ENCODE assay signal across 1 cellular context in the genomic region with DNA sequence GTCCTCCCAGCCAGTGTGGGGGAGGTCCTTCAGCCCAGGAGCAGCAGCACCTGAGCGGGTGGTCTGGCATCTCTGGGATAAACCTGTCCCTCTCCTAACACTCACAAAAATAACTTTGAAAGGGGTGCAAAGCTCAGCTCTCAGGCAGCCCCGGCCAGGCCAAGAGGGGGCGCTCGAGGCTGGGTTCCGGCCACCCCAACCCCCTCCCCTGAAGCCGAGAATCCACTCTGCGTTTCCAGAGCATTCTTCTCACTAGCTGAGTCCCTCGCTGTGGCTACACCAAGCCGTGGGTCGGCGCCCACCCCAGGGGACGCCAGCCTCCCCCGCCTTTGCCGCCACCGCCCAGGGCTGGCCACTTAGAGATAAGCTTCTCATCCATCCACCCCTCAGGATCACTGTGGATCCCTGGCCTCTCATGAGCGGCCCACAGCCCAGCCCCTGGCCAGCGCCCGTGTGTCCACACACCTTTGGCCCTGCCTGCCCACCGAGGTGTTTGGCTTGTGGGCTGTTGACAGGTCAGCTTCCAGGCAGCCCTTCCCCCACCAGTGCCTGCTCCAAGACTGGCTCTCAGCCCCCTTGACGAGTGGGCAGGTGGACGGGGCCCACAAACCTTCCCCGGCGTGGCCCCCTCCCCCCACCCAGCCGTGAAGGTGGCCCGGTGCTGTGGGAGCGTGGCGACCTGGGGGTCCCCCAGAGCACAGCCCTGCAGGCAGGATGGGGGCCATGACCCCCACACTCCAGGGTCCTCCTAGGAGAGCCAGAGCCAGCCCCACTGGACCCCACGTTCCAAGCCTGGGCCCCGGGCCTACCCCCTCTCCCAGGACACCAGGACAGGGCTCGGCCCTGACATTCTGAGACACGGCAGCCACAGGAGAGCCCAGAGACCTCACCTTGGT.
A peak's percentile ranks its signal among the peaks of the same experiment; 100 is the strongest.
TF ChIP-seq lines count a peak whose summit lies in the region.

No MANE protein-coding gene starts in this region.

TF ChIP-seq in K562, 482 proteins besides CTCF, POLR2A, EP300 and RAD21 (continued from another document and continues in another):
- TF ChIP-seq, protein P1, sequence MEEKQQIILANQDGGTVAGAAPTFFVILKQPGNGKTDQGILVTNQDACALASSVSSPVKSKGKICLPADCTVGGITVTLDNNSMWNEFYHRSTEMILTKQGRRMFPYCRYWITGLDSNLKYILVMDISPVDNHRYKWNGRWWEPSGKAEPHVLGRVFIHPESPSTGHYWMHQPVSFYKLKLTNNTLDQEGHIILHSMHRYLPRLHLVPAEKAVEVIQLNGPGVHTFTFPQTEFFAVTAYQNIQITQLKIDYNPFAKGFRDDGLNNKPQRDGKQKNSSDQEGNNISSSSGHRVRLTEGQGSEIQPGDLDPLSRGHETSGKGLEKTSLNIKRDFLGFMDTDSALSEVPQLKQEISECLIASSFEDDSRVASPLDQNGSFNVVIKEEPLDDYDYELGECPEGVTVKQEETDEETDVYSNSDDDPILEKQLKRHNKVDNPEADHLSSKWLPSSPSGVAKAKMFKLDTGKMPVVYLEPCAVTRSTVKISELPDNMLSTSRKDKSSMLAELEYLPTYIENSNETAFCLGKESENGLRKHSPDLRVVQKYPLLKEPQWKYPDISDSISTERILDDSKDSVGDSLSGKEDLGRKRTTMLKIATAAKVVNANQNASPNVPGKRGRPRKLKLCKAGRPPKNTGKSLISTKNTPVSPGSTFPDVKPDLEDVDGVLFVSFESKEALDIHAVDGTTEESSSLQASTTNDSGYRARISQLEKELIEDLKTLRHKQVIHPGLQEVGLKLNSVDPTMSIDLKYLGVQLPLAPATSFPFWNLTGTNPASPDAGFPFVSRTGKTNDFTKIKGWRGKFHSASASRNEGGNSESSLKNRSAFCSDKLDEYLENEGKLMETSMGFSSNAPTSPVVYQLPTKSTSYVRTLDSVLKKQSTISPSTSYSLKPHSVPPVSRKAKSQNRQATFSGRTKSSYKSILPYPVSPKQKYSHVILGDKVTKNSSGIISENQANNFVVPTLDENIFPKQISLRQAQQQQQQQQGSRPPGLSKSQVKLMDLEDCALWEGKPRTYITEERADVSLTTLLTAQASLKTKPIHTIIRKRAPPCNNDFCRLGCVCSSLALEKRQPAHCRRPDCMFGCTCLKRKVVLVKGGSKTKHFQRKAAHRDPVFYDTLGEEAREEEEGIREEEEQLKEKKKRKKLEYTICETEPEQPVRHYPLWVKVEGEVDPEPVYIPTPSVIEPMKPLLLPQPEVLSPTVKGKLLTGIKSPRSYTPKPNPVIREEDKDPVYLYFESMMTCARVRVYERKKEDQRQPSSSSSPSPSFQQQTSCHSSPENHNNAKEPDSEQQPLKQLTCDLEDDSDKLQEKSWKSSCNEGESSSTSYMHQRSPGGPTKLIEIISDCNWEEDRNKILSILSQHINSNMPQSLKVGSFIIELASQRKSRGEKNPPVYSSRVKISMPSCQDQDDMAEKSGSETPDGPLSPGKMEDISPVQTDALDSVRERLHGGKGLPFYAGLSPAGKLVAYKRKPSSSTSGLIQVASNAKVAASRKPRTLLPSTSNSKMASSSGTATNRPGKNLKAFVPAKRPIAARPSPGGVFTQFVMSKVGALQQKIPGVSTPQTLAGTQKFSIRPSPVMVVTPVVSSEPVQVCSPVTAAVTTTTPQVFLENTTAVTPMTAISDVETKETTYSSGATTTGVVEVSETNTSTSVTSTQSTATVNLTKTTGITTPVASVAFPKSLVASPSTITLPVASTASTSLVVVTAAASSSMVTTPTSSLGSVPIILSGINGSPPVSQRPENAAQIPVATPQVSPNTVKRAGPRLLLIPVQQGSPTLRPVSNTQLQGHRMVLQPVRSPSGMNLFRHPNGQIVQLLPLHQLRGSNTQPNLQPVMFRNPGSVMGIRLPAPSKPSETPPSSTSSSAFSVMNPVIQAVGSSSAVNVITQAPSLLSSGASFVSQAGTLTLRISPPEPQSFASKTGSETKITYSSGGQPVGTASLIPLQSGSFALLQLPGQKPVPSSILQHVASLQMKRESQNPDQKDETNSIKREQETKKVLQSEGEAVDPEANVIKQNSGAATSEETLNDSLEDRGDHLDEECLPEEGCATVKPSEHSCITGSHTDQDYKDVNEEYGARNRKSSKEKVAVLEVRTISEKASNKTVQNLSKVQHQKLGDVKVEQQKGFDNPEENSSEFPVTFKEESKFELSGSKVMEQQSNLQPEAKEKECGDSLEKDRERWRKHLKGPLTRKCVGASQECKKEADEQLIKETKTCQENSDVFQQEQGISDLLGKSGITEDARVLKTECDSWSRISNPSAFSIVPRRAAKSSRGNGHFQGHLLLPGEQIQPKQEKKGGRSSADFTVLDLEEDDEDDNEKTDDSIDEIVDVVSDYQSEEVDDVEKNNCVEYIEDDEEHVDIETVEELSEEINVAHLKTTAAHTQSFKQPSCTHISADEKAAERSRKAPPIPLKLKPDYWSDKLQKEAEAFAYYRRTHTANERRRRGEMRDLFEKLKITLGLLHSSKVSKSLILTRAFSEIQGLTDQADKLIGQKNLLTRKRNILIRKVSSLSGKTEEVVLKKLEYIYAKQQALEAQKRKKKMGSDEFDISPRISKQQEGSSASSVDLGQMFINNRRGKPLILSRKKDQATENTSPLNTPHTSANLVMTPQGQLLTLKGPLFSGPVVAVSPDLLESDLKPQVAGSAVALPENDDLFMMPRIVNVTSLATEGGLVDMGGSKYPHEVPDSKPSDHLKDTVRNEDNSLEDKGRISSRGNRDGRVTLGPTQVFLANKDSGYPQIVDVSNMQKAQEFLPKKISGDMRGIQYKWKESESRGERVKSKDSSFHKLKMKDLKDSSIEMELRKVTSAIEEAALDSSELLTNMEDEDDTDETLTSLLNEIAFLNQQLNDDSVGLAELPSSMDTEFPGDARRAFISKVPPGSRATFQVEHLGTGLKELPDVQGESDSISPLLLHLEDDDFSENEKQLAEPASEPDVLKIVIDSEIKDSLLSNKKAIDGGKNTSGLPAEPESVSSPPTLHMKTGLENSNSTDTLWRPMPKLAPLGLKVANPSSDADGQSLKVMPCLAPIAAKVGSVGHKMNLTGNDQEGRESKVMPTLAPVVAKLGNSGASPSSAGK (IDR thresholded peaks at IDR 0.05) = no peak
- TF ChIP-seq FOS (IDR thresholded peaks at IDR 0.05; ENCODE audit: extremely low read depth, insufficient read length) (no peak), TEAD2 (tag; IDR thresholded peaks at IDR 0.05) (no peak; the same call in 1 of the 2 replicates), MEF2D (tag; conservative IDR thresholded peaks at IDR 0.05; ENCODE audit: low read depth) (no peak), SMARCE1 (IDR thresholded peaks at IDR 0.05) (peak; percentile 73; the same call in 1 of the 2 replicates), NCOA6 (IDR thresholded peaks at IDR 0.05) (no peak), CHD2 (IDR thresholded peaks at IDR 0.05; ENCODE audit: low read depth, low read length) (no peak), TAF1 (IDR thresholded peaks at IDR 0.05; ENCODE audit: control insufficient read depth, extremely low read depth, insufficient read depth, low read length, severe bottlenecking) (peak; percentile 42), EWSR1 (IDR thresholded peaks at IDR 0.05; ENCODE audit: borderline replicate concordance, low read depth, partially characterized antibody) (no peak), NFYB (IDR thresholded peaks at IDR 0.05; ENCODE audit: extremely low read depth, insufficient read length) (no peak), PTTG1 (tag; IDR thresholded peaks at IDR 0.05; ENCODE audit: low read depth) (no peak), MCM7 (IDR thresholded peaks at IDR 0.05) (no peak), RCOR1 (IDR thresholded peaks at IDR 0.05; ENCODE audit: borderline replicate concordance in 1 of 2, low read depth in 2 of 2, low read length in 2 of 2) (peak in 1 of 2 experiments; percentile 8; a peak in 1 of 4 replicates), ZNF121 (CRISPR knock-in tag; conservative IDR thresholded peaks at IDR 0.05) (no peak), XRCC4 (IDR thresholded peaks at IDR 0.05; ENCODE audit: extremely low read depth, insufficient read depth, insufficient read length) (no peak), POLR3G (IDR thresholded peaks at IDR 0.05; ENCODE audit: extremely low read depth, insufficient read length, insufficient replicate concordance) (no peak), SMARCC2 (IDR thresholded peaks at IDR 0.05; ENCODE audit: low read depth) (peak; percentile 73; the same call in 1 of the 2 replicates), RBM25 (IDR thresholded peaks at IDR 0.05; ENCODE audit: low read depth, low read length, severe bottlenecking) (no peak), NR2C1 (IDR thresholded peaks at IDR 0.05) (no peak), NR2C1 (tag; IDR thresholded peaks at IDR 0.05) (no peak)
- TF ChIP-seq, protein P2, sequence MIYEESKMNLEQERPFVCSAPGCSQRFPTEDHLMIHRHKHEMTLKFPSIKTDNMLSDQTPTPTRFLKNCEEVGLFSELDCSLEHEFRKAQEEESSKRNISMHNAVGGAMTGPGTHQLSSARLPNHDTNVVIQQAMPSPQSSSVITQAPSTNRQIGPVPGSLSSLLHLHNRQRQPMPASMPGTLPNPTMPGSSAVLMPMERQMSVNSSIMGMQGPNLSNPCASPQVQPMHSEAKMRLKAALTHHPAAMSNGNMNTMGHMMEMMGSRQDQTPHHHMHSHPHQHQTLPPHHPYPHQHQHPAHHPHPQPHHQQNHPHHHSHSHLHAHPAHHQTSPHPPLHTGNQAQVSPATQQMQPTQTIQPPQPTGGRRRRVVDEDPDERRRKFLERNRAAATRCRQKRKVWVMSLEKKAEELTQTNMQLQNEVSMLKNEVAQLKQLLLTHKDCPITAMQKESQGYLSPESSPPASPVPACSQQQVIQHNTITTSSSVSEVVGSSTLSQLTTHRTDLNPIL (CRISPR knock-in tag; IDR thresholded peaks at IDR 0.05) = no peak
- TF ChIP-seq, protein P3, sequence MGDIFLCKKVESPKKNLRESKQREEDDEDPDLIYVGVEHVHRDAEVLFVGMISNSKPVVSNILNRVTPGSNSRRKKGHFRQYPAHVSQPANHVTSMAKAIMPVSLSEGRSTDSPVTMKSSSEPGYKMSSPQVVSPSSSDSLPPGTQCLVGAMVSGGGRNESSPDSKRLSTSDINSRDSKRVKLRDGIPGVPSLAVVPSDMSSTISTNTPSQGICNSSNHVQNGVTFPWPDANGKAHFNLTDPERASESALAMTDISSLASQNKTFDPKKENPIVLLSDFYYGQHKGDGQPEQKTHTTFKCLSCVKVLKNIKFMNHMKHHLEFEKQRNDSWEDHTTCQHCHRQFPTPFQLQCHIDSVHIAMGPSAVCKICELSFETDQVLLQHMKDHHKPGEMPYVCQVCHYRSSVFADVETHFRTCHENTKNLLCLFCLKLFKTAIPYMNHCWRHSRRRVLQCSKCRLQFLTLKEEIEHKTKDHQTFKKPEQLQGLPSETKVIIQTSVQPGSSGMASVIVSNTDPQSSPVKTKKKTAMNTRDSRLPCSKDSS (IDR thresholded peaks at IDR 0.05; ENCODE audit: low read depth, partially characterized antibody) = no peak
- TF ChIP-seq, protein P4, sequence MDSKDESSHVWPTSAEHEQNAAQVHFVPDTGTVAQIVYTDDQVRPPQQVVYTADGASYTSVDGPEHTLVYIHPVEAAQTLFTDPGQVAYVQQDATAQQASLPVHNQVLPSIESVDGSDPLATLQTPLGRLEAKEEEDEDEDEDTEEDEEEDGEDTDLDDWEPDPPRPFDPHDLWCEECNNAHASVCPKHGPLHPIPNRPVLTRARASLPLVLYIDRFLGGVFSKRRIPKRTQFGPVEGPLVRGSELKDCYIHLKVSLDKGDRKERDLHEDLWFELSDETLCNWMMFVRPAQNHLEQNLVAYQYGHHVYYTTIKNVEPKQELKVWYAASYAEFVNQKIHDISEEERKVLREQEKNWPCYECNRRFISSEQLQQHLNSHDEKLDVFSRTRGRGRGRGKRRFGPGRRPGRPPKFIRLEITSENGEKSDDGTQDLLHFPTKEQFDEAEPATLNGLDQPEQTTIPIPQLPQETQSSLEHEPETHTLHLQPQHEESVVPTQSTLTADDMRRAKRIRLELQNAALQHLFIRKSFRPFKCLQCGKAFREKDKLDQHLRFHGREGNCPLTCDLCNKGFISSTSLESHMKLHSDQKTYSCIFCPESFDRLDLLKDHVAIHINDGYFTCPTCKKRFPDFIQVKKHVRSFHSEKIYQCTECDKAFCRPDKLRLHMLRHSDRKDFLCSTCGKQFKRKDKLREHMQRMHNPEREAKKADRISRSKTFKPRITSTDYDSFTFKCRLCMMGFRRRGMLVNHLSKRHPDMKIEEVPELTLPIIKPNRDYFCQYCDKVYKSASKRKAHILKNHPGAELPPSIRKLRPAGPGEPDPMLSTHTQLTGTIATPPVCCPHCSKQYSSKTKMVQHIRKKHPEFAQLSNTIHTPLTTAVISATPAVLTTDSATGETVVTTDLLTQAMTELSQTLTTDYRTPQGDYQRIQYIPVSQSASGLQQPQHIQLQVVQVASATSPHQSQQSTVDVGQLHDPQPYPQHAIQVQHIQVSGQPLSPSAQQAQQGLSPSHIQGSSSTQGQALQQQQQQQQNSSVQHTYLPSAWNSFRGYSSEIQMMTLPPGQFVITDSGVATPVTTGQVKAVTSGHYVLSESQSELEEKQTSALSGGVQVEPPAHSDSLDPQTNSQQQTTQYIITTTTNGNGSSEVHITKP (IDR thresholded peaks at IDR 0.05; ENCODE audit: partially characterized antibody) = peak; percentile 62
- TF ChIP-seq, protein P5, sequence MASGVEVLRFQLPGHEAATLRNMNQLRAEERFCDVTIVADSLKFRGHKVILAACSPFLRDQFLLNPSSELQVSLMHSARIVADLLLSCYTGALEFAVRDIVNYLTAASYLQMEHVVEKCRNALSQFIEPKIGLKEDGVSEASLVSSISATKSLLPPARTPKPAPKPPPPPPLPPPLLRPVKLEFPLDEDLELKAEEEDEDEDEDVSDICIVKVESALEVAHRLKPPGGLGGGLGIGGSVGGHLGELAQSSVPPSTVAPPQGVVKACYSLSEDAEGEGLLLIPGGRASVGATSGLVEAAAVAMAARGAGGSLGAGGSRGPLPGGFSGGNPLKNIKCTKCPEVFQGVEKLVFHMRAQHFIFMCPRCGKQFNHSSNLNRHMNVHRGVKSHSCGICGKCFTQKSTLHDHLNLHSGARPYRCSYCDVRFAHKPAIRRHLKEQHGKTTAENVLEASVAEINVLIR (CRISPR knock-in tag; IDR thresholded peaks at IDR 0.05) = no peak
- TF ChIP-seq, protein P6, sequence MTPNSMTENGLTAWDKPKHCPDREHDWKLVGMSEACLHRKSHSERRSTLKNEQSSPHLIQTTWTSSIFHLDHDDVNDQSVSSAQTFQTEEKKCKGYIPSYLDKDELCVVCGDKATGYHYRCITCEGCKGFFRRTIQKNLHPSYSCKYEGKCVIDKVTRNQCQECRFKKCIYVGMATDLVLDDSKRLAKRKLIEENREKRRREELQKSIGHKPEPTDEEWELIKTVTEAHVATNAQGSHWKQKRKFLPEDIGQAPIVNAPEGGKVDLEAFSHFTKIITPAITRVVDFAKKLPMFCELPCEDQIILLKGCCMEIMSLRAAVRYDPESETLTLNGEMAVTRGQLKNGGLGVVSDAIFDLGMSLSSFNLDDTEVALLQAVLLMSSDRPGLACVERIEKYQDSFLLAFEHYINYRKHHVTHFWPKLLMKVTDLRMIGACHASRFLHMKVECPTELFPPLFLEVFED (CRISPR knock-in tag; conservative IDR thresholded peaks at IDR 0.05) = no peak
- TF ChIP-seq, protein P7, sequence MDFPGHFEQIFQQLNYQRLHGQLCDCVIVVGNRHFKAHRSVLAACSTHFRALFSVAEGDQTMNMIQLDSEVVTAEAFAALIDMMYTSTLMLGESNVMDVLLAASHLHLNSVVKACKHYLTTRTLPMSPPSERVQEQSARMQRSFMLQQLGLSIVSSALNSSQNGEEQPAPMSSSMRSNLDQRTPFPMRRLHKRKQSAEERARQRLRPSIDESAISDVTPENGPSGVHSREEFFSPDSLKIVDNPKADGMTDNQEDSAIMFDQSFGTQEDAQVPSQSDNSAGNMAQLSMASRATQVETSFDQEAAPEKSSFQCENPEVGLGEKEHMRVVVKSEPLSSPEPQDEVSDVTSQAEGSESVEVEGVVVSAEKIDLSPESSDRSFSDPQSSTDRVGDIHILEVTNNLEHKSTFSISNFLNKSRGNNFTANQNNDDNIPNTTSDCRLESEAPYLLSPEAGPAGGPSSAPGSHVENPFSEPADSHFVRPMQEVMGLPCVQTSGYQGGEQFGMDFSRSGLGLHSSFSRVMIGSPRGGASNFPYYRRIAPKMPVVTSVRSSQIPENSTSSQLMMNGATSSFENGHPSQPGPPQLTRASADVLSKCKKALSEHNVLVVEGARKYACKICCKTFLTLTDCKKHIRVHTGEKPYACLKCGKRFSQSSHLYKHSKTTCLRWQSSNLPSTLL (IDR thresholded peaks at IDR 0.05) = peak; percentile 36; the same call in 1 of the 2 replicates
